In genomic region chr19:1469936-1470863, GRCh38 we compare ENCODE assay signal across 8 cellular contexts. TPM values are rescaled to one million over a fixed set of nuclear protein-coding genes. Genes with fewer than 3 reads are reported as not detected.
A peak's percentile ranks its signal among the peaks of the same experiment; 100 is the strongest.
DNase-seq lines count a peak whose midpoint lies in the region; FAIRE-seq and TF ChIP-seq lines count a peak whose summit lies in the region.

No MANE protein-coding gene starts in this region.

- no peaks in the 10 kb centered on the region for H3K36me3 ChIP-seq in kidney (ENCODE audit: control insufficient read depth in 1 of 2, insufficient read depth in 2 of 2, low read length in 2 of 2)

- TF ChIP-seq CTCF in astrocyte of the cerebellum (IDR thresholded peaks at IDR 0.05; ENCODE audit: low read depth, low read length, missing control alignments) (no peak), kidney (IDR thresholded peaks at IDR 0.05; ENCODE audit: borderline replicate concordance, extremely low read depth, insufficient read depth) (no peak)

- no peak overlapping the region for H3K9ac ChIP-seq in kidney (ENCODE audit: low read length in 2 of 2)

- no peaks in the 10 kb centered on the region for H3K9me3 ChIP-seq in kidney (ENCODE audit: control insufficient read depth in 1 of 2, low read length in 2 of 2)

- FAIRE-seq in kidney (lab: Jason Lieb, UNC) = no peak

- intact Hi-C loops in kidney (cut with DNase I) = no loop called here

- DNase-seq in HUDEP-2 (lab: John Stamatoyannopoulos, UW; ENCODE audit: unreplicated experiment in 76 of 76) = peak in 61 of 76 experiments; percentile 26 to 87 (median 69)
- DNase-seq in T follicular helper cell (ENCODE audit: low read depth) = peak; percentile 59
- DNase-seq in astrocyte of the cerebellum (ENCODE audit: low read depth) = no peak
- peak; percentile 81 for DNase-seq in kidney
- DNase-seq in stimulated activated CD4-positive, alpha-beta T cell treated with anti-CD3 and anti-CD28 coated beads, TNF-alpha, amount 100 ng/mL, for 1 hour (ENCODE audit: low read depth in 3 of 3, low spot score in 1 of 3) = peak; percentile 38 to 59 (median 51)
- no peak for DNase-seq in DMS114 treated with DMSO at 0.1 percent for 48 hours (lab: John Stamatoyannopoulos, UW; ENCODE audit: unreplicated experiment)
- DNase-seq in kidney tubule cell (ENCODE audit: low spot score) = no peak
- no peak for DNase-seq in superior temporal gyrus (ENCODE audit: extremely low spot score)

- in situ Hi-C loops in astrocyte of the cerebellum (cut with HindIII; ENCODE audit: low sequenced_read_pairs) = no loop called here

- H3K27ac ChIP-seq in kidney (ENCODE audit: low read depth in 2 of 2, low read length in 2 of 2) = no peak overlapping the region

- peaks cover 4 to 31% of the 10 kb centered on the region in 2 donors for H3K4me1 ChIP-seq in kidney (ENCODE audit: control insufficient read depth in 1 of 2, insufficient read depth in 1 of 2, low read depth in 1 of 2, low read length in 2 of 2)

- H3K4me3 ChIP-seq in astrocyte of the cerebellum (ENCODE audit: low read depth, low read length) (peak overlapping the region; percentile 14), kidney (ENCODE audit: low read length in 2 of 2) (peak overlapping the region in 1 of 2 donors; percentile 3)

RNA-seq across cellular contexts. Expression of gene C19orf25, which starts 8.8 kb away (rescaled TPM):
- total RNA-seq in kidney = 32.5 TPM
- 50.9 TPM for polyA plus RNA-seq in kidney (ENCODE audit: insufficient read depth, low read depth, low replicate concordance)

RNA-seq across cellular contexts. Expression of gene PCSK4, which starts 19.9 kb away (rescaled TPM):
- 5.3 TPM for total RNA-seq in kidney
- 5.5 TPM for polyA plus RNA-seq in kidney (ENCODE audit: insufficient read depth, low read depth, low replicate concordance)

RNA-seq across cellular contexts. Expression of gene APC2, which starts 20.3 kb away (rescaled TPM):
- total RNA-seq in kidney = 0.25 TPM
- polyA plus RNA-seq in kidney (ENCODE audit: insufficient read depth, low read depth, low replicate concordance) = not detected

RNA-seq across cellular contexts. Expression of gene REEP6, which starts 20.8 kb away (rescaled TPM):
- 9.6 TPM for total RNA-seq in kidney
- 60.0 TPM for polyA plus RNA-seq in kidney (ENCODE audit: insufficient read depth, low read depth, low replicate concordance)

RNA-seq across cellular contexts. Expression of gene RPS15, which starts 32.0 kb away (rescaled TPM):
- total RNA-seq in kidney = 893 TPM
- 1,823 TPM for polyA plus RNA-seq in kidney (ENCODE audit: insufficient read depth, low read depth, low replicate concordance)

Comparison
In these comparisons a context has a peak if more than half of its experiments do, and no peak if none do; other contexts are left out.
1. DNase-seq: peak in HUDEP-2 (61 of 76), T follicular helper cell (single experiment), kidney (single experiment) and stimulated activated CD4-positive, alpha-beta T cell treated with anti-CD3 and anti-CD28 coated beads, TNF-alpha, amount 100 ng/mL, for 1 hour (3 of 3); none in astrocyte of the cerebellum (single experiment), DMS114 treated with DMSO at 0.1 percent for 48 hours (single experiment), kidney tubule cell (single experiment) and superior temporal gyrus (single experiment).